8 cellular contexts compared by ENCODE assay signal in the genomic region with DNA sequence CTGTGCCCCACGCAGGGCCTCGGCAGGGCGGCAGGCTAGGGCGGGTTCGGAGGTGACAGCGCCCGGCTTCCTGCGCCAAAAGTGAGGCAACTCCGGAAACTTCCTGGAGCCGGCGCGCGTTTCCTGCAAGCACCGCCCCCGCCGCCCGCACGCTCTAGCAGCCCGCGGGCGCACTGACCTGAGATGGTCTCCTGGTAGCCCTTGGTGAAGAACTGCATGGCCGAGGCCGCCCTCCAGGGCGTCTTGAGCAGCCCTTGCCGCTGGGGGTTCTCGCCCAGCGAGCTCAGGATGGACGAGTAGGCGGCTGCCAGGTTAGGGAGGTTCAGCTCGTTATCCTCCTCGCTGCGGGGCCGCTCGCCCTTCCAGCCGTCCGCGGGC. TPM values are rescaled to one million over a fixed set of nuclear protein-coding genes. Genes with fewer than 3 reads are reported as not detected.
DNase-seq lines count a peak whose midpoint lies in the region; FAIRE-seq and TF ChIP-seq lines count a peak whose summit lies in the region.

No MANE protein-coding gene starts in this region.

- H3K36me3 ChIP-seq in small intestine (ENCODE audit: control insufficient read depth in 2 of 2, insufficient read depth in 2 of 2, low read length in 2 of 2), result no peaks in the 10 kb centered on the region

- no peaks in the 10 kb centered on the region for H3K9me3 ChIP-seq in small intestine (ENCODE audit: control insufficient read depth, low read depth)

- DNase-seq in GM10266 (ENCODE audit: extremely low spot score) (peak; percentile 64), H4 (ENCODE audit: low spot score) (peak; percentile 42), LHCN-M2 (ENCODE audit: low read depth) (peak; percentile 20), T-helper 2 cell (peak; percentile 55 to 89 (median 75)), amniotic stem cell (lab: John Stamatoyannopoulos, UW) (peak; percentile 8), small intestine (peak; percentile 81), DMS114 treated with DMSO at 0.1 percent for 48 hours (lab: John Stamatoyannopoulos, UW; ENCODE audit: unreplicated experiment) (no peak)

- TF ChIP-seq CTCF in GM10266 (IDR thresholded peaks at IDR 0.05; ENCODE audit: control insufficient read depth, insufficient read depth, low read depth, missing control alignments), result no peak

- peak overlapping the region; percentile 89 to 97 for H3K27ac ChIP-seq in small intestine (ENCODE audit: low read depth in 1 of 2, low read length in 1 of 2)

- 0 to 1% (median 0%) methylated on average over 27 to 37 of the region's 37 CpGs for WGBS in small intestine, 3 donors

- no peaks in the 10 kb centered on the region for H3K27me3 ChIP-seq in small intestine (ENCODE audit: control insufficient read depth in 2 of 2, insufficient read depth in 2 of 2, low read length in 2 of 2)

- H3K4me1 ChIP-seq in small intestine (ENCODE audit: control insufficient read depth in 2 of 2, insufficient read depth in 1 of 2, low read depth in 1 of 2, low read length in 1 of 2), result no peaks in the 10 kb centered on the region

- FAIRE-seq in small intestine (lab: Jason Lieb, UNC), result no peak

- H3K4me3 ChIP-seq in iPS-11a (ENCODE audit: low read depth, low read length), result peak overlapping the region; percentile 78
- peak overlapping the region; percentile 86 to 87 for H3K4me3 ChIP-seq in small intestine (ENCODE audit: low read depth in 1 of 2, low read length in 2 of 2)

RNA-seq across cellular contexts. Expression of a gene that starts 0.5 kb away (rescaled TPM):
- total RNA-seq in H4 (2014; rRNA removed; shearing (Covaris generic)), result 3.5 and 4.6 TPM in 2 replicates
- total RNA-seq in LHCN-M2 (2014; rRNA removed), result 0.51 and 0.80 TPM in 2 replicates
- polyA plus RNA-seq in LHCN-M2 (2012), result 0.22 TPM
- polyA plus RNA-seq in small intestine, result 10 to 100 TPM; 15.0 to 47.4 (median 45.7) TPM
